Comparison of ENCODE assay signal across 12 cellular contexts in the genomic region with DNA sequence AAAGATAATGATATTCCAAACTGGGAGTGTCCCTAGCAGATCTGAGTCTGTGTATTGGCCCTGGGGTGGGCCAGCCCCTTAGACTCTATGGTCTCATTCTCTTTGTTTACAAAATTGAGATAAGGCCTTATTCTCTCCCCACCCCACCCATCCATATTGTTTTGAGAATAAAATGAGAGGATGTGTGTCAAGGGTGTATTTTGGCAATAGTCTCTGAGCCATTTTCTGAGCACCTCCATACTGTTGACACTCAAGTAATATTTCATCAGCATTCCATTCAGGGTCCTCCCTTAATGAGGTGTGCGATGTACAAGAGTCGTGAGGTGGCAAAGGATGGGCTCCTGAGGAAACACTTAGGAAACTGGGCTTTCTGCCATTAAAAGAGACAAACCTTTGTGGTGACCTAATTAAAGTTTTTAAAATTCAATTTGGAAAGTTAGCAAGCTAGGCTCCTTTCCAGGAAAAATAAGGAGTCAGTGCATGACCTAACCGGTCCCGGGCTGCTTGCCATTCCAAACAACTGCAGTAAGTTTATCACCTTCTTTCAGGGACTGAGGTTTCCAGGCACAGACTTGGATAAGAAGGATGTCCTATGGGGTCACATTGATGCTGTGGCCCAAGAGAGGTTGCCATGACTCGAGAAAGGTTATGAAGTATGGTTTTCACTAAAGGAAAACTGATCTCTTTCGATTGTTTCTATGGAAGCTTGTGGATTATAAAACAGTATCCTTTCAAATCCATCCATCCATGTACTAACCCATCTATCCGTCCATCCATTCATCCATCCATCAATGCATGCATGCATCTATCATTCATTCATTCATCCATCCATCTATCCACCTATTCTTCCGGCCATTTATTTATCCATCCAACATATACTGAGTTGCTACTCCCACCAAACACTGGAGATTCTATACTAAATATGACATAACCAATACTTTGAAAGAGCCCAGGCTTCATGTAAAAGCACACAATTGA.
DNase-seq lines count a peak whose midpoint lies in the region; ATAC-seq and TF ChIP-seq lines count a peak whose summit lies in the region.
"Had no signal": no experiment of that assay in that cellular context is flagged by ENCODE, and none has a peak within 500 bp of the region (broad histone marks: within the 10 kb centered on the region; RNA-seq: fewer than 3 reads in every experiment).

No MANE protein-coding gene starts in this region.

- no peaks in the 10 kb centered on the region for H3K27me3 ChIP-seq in MG63
- H3K27me3 ChIP-seq in mammary epithelial cell (ENCODE audit: insufficient read depth, low read length): no peaks in the 10 kb centered on the region
- H3K27me3 ChIP-seq in right cardiac atrium (ENCODE audit: control insufficient read depth, insufficient read depth): no peaks in the 10 kb centered on the region
- H3K27me3 ChIP-seq in stomach: peaks cover 0 to 2% (median 0%) of the 10 kb centered on the region in 3 donors
- H3K27me3 ChIP-seq: neutrophil had no signal

- H2AFZ ChIP-seq in mammary epithelial cell (ENCODE audit: low read depth, low read length): no peak overlapping the region

- no peak overlapping the region for H3K4me2 ChIP-seq in mammary epithelial cell (ENCODE audit: insufficient read depth, low read depth, low read length)

- H3K9me3 ChIP-seq in MG63 (no peaks in the 10 kb centered on the region), mammary epithelial cell (replicated peaks; ENCODE audit: insufficient read depth, low read length) (no peaks in the 10 kb centered on the region), right cardiac atrium (ENCODE audit: control insufficient read depth, low read length) (no peaks in the 10 kb centered on the region), stomach (no peaks in the 10 kb centered on the region)
- H3K9me3 ChIP-seq: neutrophil had no signal

- H3K27ac ChIP-seq in mammary epithelial cell (ENCODE audit: insufficient read depth, low read depth, low read length): no peak overlapping the region
- peak overlapping the region; percentile 30 for H3K27ac ChIP-seq in right cardiac atrium (ENCODE audit: low read length)
- peak overlapping the region in 2 of 5 donors; percentile 42 to 51 for H3K27ac ChIP-seq in stomach
- H3K27ac ChIP-seq: neutrophil, SK-N-MC had no signal

- intact Hi-C loops in mammary epithelial cell (cut with micrococcal nuclease) (no loop called here), right cardiac atrium (cut with DNase I) (loop anchor here in 1 of 4 donors (10.0 kb wide), 1 partner anchor 61 kb away; no protein-coding TSS in a partner anchor), stomach (cut with DNase I; ENCODE audit: low total_unique reads) (no loop called here), left colon (cut with DNase I, micrococcal nuclease) (loop anchor here in 1 of 2 donors (10.0 kb wide), 1 partner anchor 59 kb away; no protein-coding TSS in a partner anchor)

- H3K79me2 ChIP-seq in mammary epithelial cell (ENCODE audit: insufficient read depth, low read length): no peaks in the 10 kb centered on the region

- H3K4me1 ChIP-seq in mammary epithelial cell (ENCODE audit: insufficient read depth, low read length): peaks cover 24% of the 10 kb centered on the region
- no peaks in the 10 kb centered on the region for H3K4me1 ChIP-seq in right cardiac atrium (ENCODE audit: control insufficient read depth, insufficient read depth, low read length)
- peaks cover 0 to 26% (median 0%) of the 10 kb centered on the region in 4 donors for H3K4me1 ChIP-seq in stomach

- 32% methylated on average over 8 of the region's 8 CpGs for WGBS in mammary epithelial cell (ENCODE audit: low coverage, missing lambda C conversion rate)
- 47% methylated on average over 8 of the region's 8 CpGs for WGBS in right cardiac atrium
- WGBS in stomach, 5 donors: 45 to 60% (median 50%) methylated on average over 8 of the region's 8 CpGs

- dilution Hi-C loops in mammary epithelial cell (cut with HindIII; ENCODE audit: low sequenced_read_pairs): no loop called here

- no peak for TF ChIP-seq CTCF in mammary epithelial cell (conservative IDR thresholded peaks at IDR 0.05 in 1 of 2, IDR thresholded peaks at IDR 0.05 in 1 of 2; ENCODE audit: extremely low read depth in 1 of 2, insufficient read depth in 1 of 2, low read depth in 1 of 2, low read length in 2 of 2)
- TF ChIP-seq CTCF in stomach (IDR thresholded peaks at IDR 0.05): no peak

- TF ChIP-seq POLR2A in stomach (IDR thresholded peaks at IDR 0.05): no peak

- H3K9ac ChIP-seq in mammary epithelial cell (ENCODE audit: insufficient read depth, low read length): no peak overlapping the region

- ATAC-seq in right cardiac atrium: peak; percentile 95 to 97
- ATAC-seq in left colon: no peak

- no peaks in the 10 kb centered on the region for H3K36me3 ChIP-seq in MG63
- H3K36me3 ChIP-seq in mammary epithelial cell (ENCODE audit: insufficient read depth, low read length): no peaks in the 10 kb centered on the region
- no peaks in the 10 kb centered on the region for H3K36me3 ChIP-seq in stomach
- H3K36me3 ChIP-seq: neutrophil had no signal

- H4K20me1 ChIP-seq in mammary epithelial cell (ENCODE audit: insufficient read depth, low read length): no peaks in the 10 kb centered on the region

- BruUV-seq in mammary epithelial cell (replicated peaks; lab: Mats Ljungman, UMichigan): no TSS peak

- H3K4me3 ChIP-seq in MG63: no peak overlapping the region
- H3K4me3 ChIP-seq in mammary epithelial cell (replicated peaks in 1 of 3; ENCODE audit: insufficient read depth in 1 of 3, low read depth in 2 of 3, low read length in 3 of 3): no peak overlapping the region
- H3K4me3 ChIP-seq in right cardiac atrium (ENCODE audit: low read length): no peak overlapping the region
- H3K4me3 ChIP-seq in stomach: no peak overlapping the region
- H3K4me3 ChIP-seq: SK-N-MC had no signal

- CTCF ChIA-PET in mammary epithelial cell (lab: Charles Lee; ENCODE audit: low non-redundant PET): no interaction called here

- DNase-seq in MG63: peak; percentile 88
- DNase-seq in mammary epithelial cell: peak; percentile 77
- peak; percentile 87 to 95 (median 89) for DNase-seq in right cardiac atrium
- peak; percentile 73 for DNase-seq in stomach
- no peak for DNase-seq in globus pallidus (ENCODE audit: low spot score)
- DNase-seq in DMS153 treated with DMSO at 0.1 percent for 48 hours (lab: John Stamatoyannopoulos, UW; ENCODE audit: unreplicated experiment): no peak
- no peak for DNase-seq in left colon
- no peak for DNase-seq in HPDE6-E6E7 (ENCODE audit: extremely low spot score)
- DNase-seq: C1 segment of cervical spinal cord, NCI-H526 treated with DMSO at 0.1 percent for 48 hours had no signal

- no peak for TF ChIP-seq EP300 in stomach (IDR thresholded peaks at IDR 0.05)

- in situ Hi-C loops in mammary epithelial cell (cut with MboI; ENCODE audit: low sequenced_read_pairs in 2 of 2): no loop called here

Comparison
In these comparisons a context has a peak if more than half of its experiments do, and no peak if none do; other contexts are left out.
1. DNase-seq: peak in MG63 (single experiment), mammary epithelial cell (single experiment), right cardiac atrium (3 of 3) and stomach (single experiment); none in globus pallidus (single experiment), DMS153 treated with DMSO at 0.1 percent for 48 hours (single experiment), left colon (0 of 2) and HPDE6-E6E7 (single experiment).